12 cellular contexts compared by ENCODE assay signal in the genomic region with DNA sequence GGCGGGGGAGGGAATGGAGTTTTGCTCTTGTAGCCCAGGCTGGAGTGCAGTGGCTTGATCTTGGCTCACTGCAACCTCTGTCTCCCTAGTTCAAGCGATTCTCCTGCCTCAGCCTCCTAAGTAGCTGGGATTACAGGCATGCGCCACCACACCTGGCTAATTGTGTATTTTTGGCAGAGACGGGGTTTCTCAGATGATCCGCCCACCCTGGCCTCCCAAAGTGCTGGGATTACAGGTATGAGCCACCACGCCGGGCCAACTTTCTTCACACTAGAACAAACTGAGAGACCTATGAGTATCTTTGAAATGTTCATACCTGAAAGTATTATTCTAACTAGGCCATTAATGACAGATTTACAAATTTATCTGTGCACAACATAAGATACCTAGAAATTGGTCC. TPM values are rescaled to one million over a fixed set of nuclear protein-coding genes. Genes with fewer than 3 reads are reported as not detected.
DNase-seq lines count a peak whose midpoint lies in the region; ATAC-seq and TF ChIP-seq lines count a peak whose summit lies in the region.
"Not testable (repeated sequence)": the region's sequence is repeated elsewhere in the genome, so short reads cannot be mapped to it uniquely, and the experiment has no call there.
"Had no signal": no experiment of that assay in that cellular context is flagged by ENCODE, and none has a peak within 500 bp of the region (broad histone marks: within the 10 kb centered on the region; RNA-seq: fewer than 3 reads in every experiment).

No MANE protein-coding gene starts in this region.

- not testable (repeated sequence) for H3K4me3 ChIP-seq in trophoblast cell (ENCODE audit: low read depth, low read length)

- H3K23ac ChIP-seq in trophoblast cell (ENCODE audit: low read length): not testable (repeated sequence)

- H2AK5ac ChIP-seq in trophoblast cell (ENCODE audit: low read length): not testable (repeated sequence)

- POLR2A ChIA-PET in CD4-positive, alpha-beta T cell (lab: Charles Lee): not testable (repeated sequence)

- not testable (repeated sequence) for H3K14ac ChIP-seq in trophoblast cell (ENCODE audit: low read length)

- H3K4me3 Mint-ChIP-seq in CD4-positive, alpha-beta T cell: peak overlapping the region; percentile 34
- H3K4me3 Mint-ChIP-seq in chondrocyte (ENCODE audit: unreplicated experiment); natural killer cell: not testable (repeated sequence)

- H3K27me3 Mint-ChIP-seq in CD4-positive, alpha-beta T cell; chondrocyte (ENCODE audit: low read depth); natural killer cell (ENCODE audit: low read depth in 2 of 2): not testable (repeated sequence)

- not testable (repeated sequence) for H3K4me2 ChIP-seq in trophoblast cell (ENCODE audit: low read length)

- TF ChIP-seq CTCF in CD4-positive, alpha-beta T cell (IDR thresholded peaks at IDR 0.05); chondrocyte (IDR thresholded peaks at IDR 0.05); natural killer cell (IDR thresholded peaks at IDR 0.05): not testable (repeated sequence)

- not testable (repeated sequence) for H3K9me3 Mint-ChIP-seq in CD4-positive, alpha-beta T cell; chondrocyte (ENCODE audit: low read depth); natural killer cell

- H3K18ac ChIP-seq in trophoblast cell (ENCODE audit: low read length): not testable (repeated sequence)

- H2AFZ ChIP-seq in trophoblast cell (ENCODE audit: insufficient read depth, low read length, poor library complexity): not testable (repeated sequence)

- not testable (repeated sequence) for H3K4me1 ChIP-seq in trophoblast cell (ENCODE audit: control insufficient read depth in 1 of 2, insufficient read depth in 2 of 2, low read length in 2 of 2)

- peak overlapping the region; percentile 93 for H3K4ac ChIP-seq in trophoblast cell (ENCODE audit: low read depth, low read length)

- not testable (repeated sequence) for H3K27ac Mint-ChIP-seq in CD4-positive, alpha-beta T cell; chondrocyte (ENCODE audit: unreplicated experiment)
- H3K27ac Mint-ChIP-seq in natural killer cell: peak overlapping the region; percentile 61 to 62

- not testable (repeated sequence) for H3K9ac ChIP-seq in trophoblast cell (ENCODE audit: low read length)

- H4K12ac ChIP-seq in trophoblast cell (ENCODE audit: low read depth, low read length): not testable (repeated sequence)

- not testable (repeated sequence) for H4K8ac ChIP-seq in trophoblast cell (ENCODE audit: low read depth, low read length)

- H2BK12ac ChIP-seq in trophoblast cell (ENCODE audit: low read length): not testable (repeated sequence)

- H3K79me2 ChIP-seq in trophoblast cell (ENCODE audit: control insufficient read depth, insufficient read depth, low read length, poor library complexity): peaks cover 29% of the 10 kb centered on the region

- H3K36me3 ChIP-seq in trophoblast cell (ENCODE audit: control insufficient read depth in 1 of 2, insufficient read depth in 2 of 2, low read length in 2 of 2): not testable (repeated sequence)

- H3K27me3 ChIP-seq in CD4-positive, alpha-beta T cell (ENCODE audit: control insufficient read depth, insufficient read depth, low read length); trophoblast cell (ENCODE audit: insufficient read depth, low read length): not testable (repeated sequence)

- WGBS in trophoblast cell (ENCODE audit: extremely low coverage, insufficient coverage, insufficient read length): no CpG with 5 or more reads among the region's 7 CpGs

- not testable (repeated sequence) for H2BK120ac ChIP-seq in trophoblast cell (ENCODE audit: insufficient read depth, low read length, poor library complexity)

- not testable (repeated sequence) for H3K9me3 ChIP-seq in CD4-positive, alpha-beta T cell (ENCODE audit: control insufficient read depth, low read length); trophoblast cell (ENCODE audit: insufficient read depth, low read depth, low read length)

- not testable (repeated sequence) for H4K91ac ChIP-seq in trophoblast cell (ENCODE audit: low read depth, low read length)

- not testable (repeated sequence) for H2BK5ac ChIP-seq in trophoblast cell (ENCODE audit: low read depth, low read length, poor library complexity)

- not testable (repeated sequence) for DNase-seq in CD4-positive, alpha-beta T cell; natural killer cell; trophoblast cell
- peak; percentile 51 for DNase-seq in activated CD8-positive, alpha-beta memory T cell treated with anti-CD3 and anti-CD28 coated beads for 24 hours
- peak; percentile 33 for DNase-seq in activated effector memory CD4-positive, alpha-beta T cell treated with anti-CD3 and anti-CD28 coated beads, Interleukin-2, amount 50 U/mL, for 16 hours
- DNase-seq in chondrocyte (ENCODE audit: low spot score): peak; percentile 35

- H3K27ac ChIP-seq in CD4-positive, alpha-beta T cell (ENCODE audit: low read depth, low read length); trophoblast cell (ENCODE audit: low read depth, low read length): not testable (repeated sequence)

- CTCF ChIA-PET in CD4-positive, alpha-beta T cell (lab: Charles Lee): not testable (repeated sequence)

- H3K4me1 Mint-ChIP-seq in CD4-positive, alpha-beta T cell (ENCODE audit: low read depth): peaks cover 84% of the 10 kb centered on the region
- H3K4me1 Mint-ChIP-seq in chondrocyte (ENCODE audit: low read depth) (peaks cover 31% of the 10 kb centered on the region), natural killer cell (peaks cover 39 to 45% of the 10 kb centered on the region in 2 donors)

- not testable (repeated sequence) for H3K79me1 ChIP-seq in trophoblast cell (ENCODE audit: low read length)

- ATAC-seq in CD4-positive, alpha-beta T cell (ENCODE audit: poor library complexity); natural killer cell: not testable (repeated sequence)

- H3K36me3 Mint-ChIP-seq in CD4-positive, alpha-beta T cell (ENCODE audit: low read depth): peaks cover 43% of the 10 kb centered on the region
- H3K36me3 Mint-ChIP-seq in chondrocyte (ENCODE audit: low read depth); natural killer cell: not testable (repeated sequence)

- intact Hi-C loops in CD4-positive, alpha-beta T cell (cut with DNase I, micrococcal nuclease): loop anchor here in 1 of 2 experiments (10.0 kb wide), 1 partner anchor 51 kb away; no protein-coding TSS in a partner anchor
- intact Hi-C loops in natural killer cell (cut with micrococcal nuclease): not testable (repeated sequence)

RNA-seq across cellular contexts. Expression of a gene that starts 6.7 kb away (rescaled TPM):
- total RNA-seq in CD4-positive, alpha-beta T cell: 100 to 1,000 TPM; 103 to 111 TPM
- total RNA-seq in chondrocyte (82.2 to 90.2 TPM (median 87.7 TPM) in 3 replicates), natural killer cell (100 to 1,000 TPM; 128 to 168 (median 162) TPM)
- polyA plus RNA-seq in trophoblast cell (2013): 61.5 and 66.2 TPM in 2 replicates

RNA-seq across cellular contexts. Expression of a gene that starts 19.1 kb away (rescaled TPM):
- total RNA-seq in CD4-positive, alpha-beta T cell: 10 to 100 TPM; 18.9 to 26.7 TPM
- total RNA-seq in chondrocyte: 40.4 to 48.8 TPM (median 43.5 TPM) in 3 replicates
- total RNA-seq in natural killer cell: 10 to 100 TPM; 19.4 to 28.6 (median 20.4) TPM
- polyA plus RNA-seq in trophoblast cell (2013): 53.6 and 57.5 TPM in 2 replicates

RNA-seq across cellular contexts. Expression of a gene that starts 32.5 kb away (rescaled TPM):
- total RNA-seq in CD4-positive, alpha-beta T cell: 10 to 100 TPM; 29.1 to 30.2 TPM
- 11.1 to 16.5 TPM (median 12.9 TPM) in 3 replicates for total RNA-seq in chondrocyte
- 10 to 100 TPM; 17.7 to 24.1 (median 20.9) TPM for total RNA-seq in natural killer cell
- polyA plus RNA-seq in trophoblast cell (2013): 6.7 TPM in 2 replicates

RNA-seq across cellular contexts. Expression of a gene that starts 32.6 kb away (rescaled TPM):
- 100 to 1,000 TPM; 139 to 144 TPM for total RNA-seq in CD4-positive, alpha-beta T cell
- 63.6 to 102 TPM (median 70.3 TPM) in 3 replicates for total RNA-seq in chondrocyte
- 100 to 1,000 TPM; 114 to 138 (median 115) TPM for total RNA-seq in natural killer cell
- polyA plus RNA-seq in trophoblast cell (2013): 82.0 and 83.5 TPM in 2 replicates

RNA-seq across cellular contexts. Expression of a gene that starts 40.2 kb away (rescaled TPM):
- under 1 TPM; 0.55 to 0.92 TPM for total RNA-seq in CD4-positive, alpha-beta T cell
- total RNA-seq in chondrocyte: not detected in 3 replicates
- total RNA-seq in natural killer cell: under 1 TPM in 1 of 3 donors, not detected in 2; 0.25 TPM
- 0.04 TPM in 1 of 2 replicates, not detected in the other for polyA plus RNA-seq in trophoblast cell (2013)
- total RNA-seq: A172, Calu3, Daoy, HFFc6 had no signal
- polyA plus RNA-seq: BJ; CD4-positive, alpha-beta memory T cell had no signal
